ENCODE assay signal across 8 cellular contexts in genomic region chr4:76897522-76898384, GRCh38. TPM values are rescaled to one million over a fixed set of nuclear protein-coding genes. Genes with fewer than 3 reads are reported as not detected.
DNase-seq lines count a peak whose midpoint lies in the region; ATAC-seq and TF ChIP-seq lines count a peak whose summit lies in the region.

Gene SOWAHB, minus strand, starts transcription at chr4:76898144. Its CDS starts 295 bp downstream, at chr4:76897849.

- H3K36me3 ChIP-seq in thymus (ENCODE audit: control insufficient read depth, insufficient read depth): no peaks in the 10 kb centered on the region

- peaks cover 36% of the 10 kb centered on the region for H3K27me3 Mint-ChIP-seq in IgD-negative memory B cell
- peaks cover 52% of the 10 kb centered on the region for H3K27me3 Mint-ChIP-seq in activated CD4-positive, alpha-beta T cell treated with anti-CD3 and anti-CD28 coated beads, Interleukin-2, amount 10 ng/mL, durations not matched to agents 7 days and 5 days

- peak; percentile 22 for DNase-seq in activated CD4-positive, alpha-beta T cell treated with anti-CD3 and anti-CD28 coated beads, Interleukin-2, amount 10 ng/mL, durations not matched to agents 7 days and 5 days
- peak; percentile 25 for DNase-seq in effector CD4-positive, alpha-beta T cell
- no peak for DNase-seq in AML-193 (lab: John Stamatoyannopoulos, UW)

- peaks cover 70% of the 10 kb centered on the region for H3K27me3 ChIP-seq in mononuclear cell (ENCODE audit: insufficient read depth, low read length)
- H3K27me3 ChIP-seq in thymus (ENCODE audit: control insufficient read depth, insufficient read depth): peaks cover 42% of the 10 kb centered on the region

- no peaks in the 10 kb centered on the region for H3K9me3 Mint-ChIP-seq in IgD-negative memory B cell
- H3K9me3 Mint-ChIP-seq in activated CD4-positive, alpha-beta T cell treated with anti-CD3 and anti-CD28 coated beads, Interleukin-2, amount 10 ng/mL, durations not matched to agents 7 days and 5 days: no peaks in the 10 kb centered on the region

- peak within 1 kb of the TSS; percentile 59 to 82 (median 74) for H3K4me3 Mint-ChIP-seq in IgD-negative memory B cell
- H3K4me3 Mint-ChIP-seq in activated CD4-positive, alpha-beta T cell treated with anti-CD3 and anti-CD28 coated beads, Interleukin-2, amount 10 ng/mL, durations not matched to agents 7 days and 5 days: peak within 1 kb of the TSS; percentile 51

- CTCF ChIA-PET in activated CD4-positive, alpha-beta T cell treated with anti-CD3 and anti-CD28 coated beads, Interleukin-2, amount 10 ng/mL, durations not matched to agents 7 days and 5 days (lab: Charles Lee): no interaction called here

- H3K4me3 ChIP-seq in mononuclear cell (ENCODE audit: low read length) (peak within 1 kb of the TSS; percentile 19), thymus (ENCODE audit: low read length) (peak within 1 kb of the TSS; percentile 52)

- no peak for TF ChIP-seq POLR2A in GM18505 (IDR thresholded peaks at IDR 0.05; ENCODE audit: borderline replicate concordance, extremely low read depth, insufficient read depth, insufficient read length)

- POLR2A ChIA-PET in activated CD4-positive, alpha-beta T cell treated with anti-CD3 and anti-CD28 coated beads, Interleukin-2, amount 10 ng/mL, durations not matched to agents 7 days and 5 days (lab: Charles Lee): no interaction called here

- H3K9me3 ChIP-seq in mononuclear cell (ENCODE audit: low read depth, low read length) (no peaks in the 10 kb centered on the region), thymus (ENCODE audit: control insufficient read depth) (no peaks in the 10 kb centered on the region)

- no peak within 1 kb of the TSS for H3K27ac ChIP-seq in thymus (ENCODE audit: low read depth)

- ATAC-seq in GM18505 (IDR thresholded peaks at IDR 0.05; ENCODE audit: unreplicated experiment) (peak; percentile 41), GM19328 (IDR thresholded peaks at IDR 0.05; ENCODE audit: unreplicated experiment) (no peak)

- H3K36me3 Mint-ChIP-seq in IgD-negative memory B cell: peaks cover 2% of the 10 kb centered on the region
- H3K36me3 Mint-ChIP-seq in activated CD4-positive, alpha-beta T cell treated with anti-CD3 and anti-CD28 coated beads, Interleukin-2, amount 10 ng/mL, durations not matched to agents 7 days and 5 days (ENCODE audit: low read depth): no peaks in the 10 kb centered on the region

- H3K4me1 Mint-ChIP-seq in IgD-negative memory B cell: peaks cover 0 to 9% (median 7%) of the 10 kb centered on the region in 3 donors
- peaks cover 11% of the 10 kb centered on the region for H3K4me1 Mint-ChIP-seq in activated CD4-positive, alpha-beta T cell treated with anti-CD3 and anti-CD28 coated beads, Interleukin-2, amount 10 ng/mL, durations not matched to agents 7 days and 5 days

- H3K27ac Mint-ChIP-seq in IgD-negative memory B cell: no peak within 1 kb of the TSS
- no peak within 1 kb of the TSS for H3K27ac Mint-ChIP-seq in activated CD4-positive, alpha-beta T cell treated with anti-CD3 and anti-CD28 coated beads, Interleukin-2, amount 10 ng/mL, durations not matched to agents 7 days and 5 days

- WGBS in thymus: 1% methylated on average over 79 of the region's 79 CpGs

- H3K4me1 ChIP-seq in mononuclear cell (ENCODE audit: insufficient read depth, low read length) (peaks cover 13% of the 10 kb centered on the region), thymus (ENCODE audit: control insufficient read depth, insufficient read depth, low read length) (peaks cover 7% of the 10 kb centered on the region)

RNA-seq across cellular contexts. Expression of gene SOWAHB, which starts in this region (rescaled TPM):
- polyA plus RNA-seq in IgD-negative memory B cell: not detected
- not detected for total RNA-seq in activated CD4-positive, alpha-beta T cell treated with anti-CD3 and anti-CD28 coated beads, Interleukin-2, amount 10 ng/mL, durations not matched to agents 7 days and 5 days
- not detected for total RNA-seq in mononuclear cell
- 0.37 TPM for polyA plus RNA-seq in thymus

Comparison
In these comparisons a context has a peak if more than half of its experiments do, and no peak if none do; other contexts are left out.
1. Peak in DNase-seq in activated CD4-positive, alpha-beta T cell treated with anti-CD3 and anti-CD28 coated beads, Interleukin-2, amount 10 ng/mL, durations not matched to agents 7 days and 5 days; RNA of the gene not detected or under 1 TPM.